In the genomic region with DNA sequence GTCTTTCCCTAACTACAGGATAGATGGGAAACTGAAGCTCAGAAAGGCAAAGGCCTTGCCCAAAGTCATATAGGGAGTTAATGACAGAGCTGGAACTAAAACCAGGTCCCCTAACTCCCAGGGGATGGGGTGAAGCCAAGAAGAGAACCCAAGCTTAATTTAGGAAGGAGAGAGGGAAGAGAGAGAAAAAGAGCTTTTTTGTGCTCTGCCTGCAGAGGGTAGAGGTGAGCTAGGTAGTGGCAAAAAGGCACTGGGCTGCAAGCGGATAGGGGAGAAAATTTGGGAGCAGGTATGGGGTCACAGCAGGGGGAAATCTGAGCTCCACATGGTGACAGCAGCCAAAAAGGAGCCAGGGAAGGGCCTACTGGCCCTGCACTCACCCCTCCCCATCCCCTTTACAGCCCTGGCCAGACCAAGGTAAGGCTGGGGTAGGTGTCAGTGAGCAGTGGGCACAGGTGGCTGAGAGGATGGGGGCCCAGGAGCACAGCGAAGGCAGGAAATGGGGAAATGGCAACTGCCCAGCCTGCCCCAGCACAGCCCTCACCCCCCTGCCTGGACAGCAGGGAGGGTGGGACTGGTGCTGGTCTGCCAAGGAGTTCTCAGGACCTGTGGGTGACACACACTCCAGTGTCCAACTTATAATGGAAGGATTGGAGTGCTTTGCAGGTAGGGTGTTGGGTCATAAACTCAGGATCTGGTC, we compare ENCODE assay signal across 2 cellular contexts.
TF ChIP-seq lines count a peak whose summit lies in the region.

No MANE protein-coding gene starts in this region.

TF ChIP-seq in GM23338, 12 proteins besides CTCF, POLR2A, EP300 and RAD21:
- TF ChIP-seq REST (IDR thresholded peaks at IDR 0.05; ENCODE audit: unreplicated experiment): no peak
- no peak for TF ChIP-seq JUNB (IDR thresholded peaks at IDR 0.05; ENCODE audit: unreplicated experiment)
- TF ChIP-seq ZNF462 (CRISPR knock-in tag; IDR thresholded peaks at IDR 0.05): no peak
- no peak for TF ChIP-seq CREB1 (CRISPR knock-in tag; IDR thresholded peaks at IDR 0.05; ENCODE audit: low read depth)
- no peak for TF ChIP-seq POLR2AphosphoS5 (IDR thresholded peaks at IDR 0.05; ENCODE audit: low read depth)
- TF ChIP-seq STAT1 (IDR thresholded peaks at IDR 0.05; ENCODE audit: unreplicated experiment): no peak
- TF ChIP-seq EZH2phosphoT487 (IDR thresholded peaks at IDR 0.05; ENCODE audit: unreplicated experiment): no peak
- TF ChIP-seq NANOG (IDR thresholded peaks at IDR 0.05; ENCODE audit: borderline replicate concordance): no peak
- no peak for TF ChIP-seq ZNF331 (CRISPR knock-in tag; IDR thresholded peaks at IDR 0.05; ENCODE audit: low read depth)
- no peak for TF ChIP-seq EZH2 (IDR thresholded peaks at IDR 0.05; ENCODE audit: low read depth, unreplicated experiment)
- no peak for TF ChIP-seq ZNF114 (CRISPR knock-in tag; IDR thresholded peaks at IDR 0.05)

TF ChIP-seq in liver, 16 proteins besides CTCF, POLR2A, EP300 and RAD21 (continued from another document):
- TF ChIP-seq, protein P1, sequence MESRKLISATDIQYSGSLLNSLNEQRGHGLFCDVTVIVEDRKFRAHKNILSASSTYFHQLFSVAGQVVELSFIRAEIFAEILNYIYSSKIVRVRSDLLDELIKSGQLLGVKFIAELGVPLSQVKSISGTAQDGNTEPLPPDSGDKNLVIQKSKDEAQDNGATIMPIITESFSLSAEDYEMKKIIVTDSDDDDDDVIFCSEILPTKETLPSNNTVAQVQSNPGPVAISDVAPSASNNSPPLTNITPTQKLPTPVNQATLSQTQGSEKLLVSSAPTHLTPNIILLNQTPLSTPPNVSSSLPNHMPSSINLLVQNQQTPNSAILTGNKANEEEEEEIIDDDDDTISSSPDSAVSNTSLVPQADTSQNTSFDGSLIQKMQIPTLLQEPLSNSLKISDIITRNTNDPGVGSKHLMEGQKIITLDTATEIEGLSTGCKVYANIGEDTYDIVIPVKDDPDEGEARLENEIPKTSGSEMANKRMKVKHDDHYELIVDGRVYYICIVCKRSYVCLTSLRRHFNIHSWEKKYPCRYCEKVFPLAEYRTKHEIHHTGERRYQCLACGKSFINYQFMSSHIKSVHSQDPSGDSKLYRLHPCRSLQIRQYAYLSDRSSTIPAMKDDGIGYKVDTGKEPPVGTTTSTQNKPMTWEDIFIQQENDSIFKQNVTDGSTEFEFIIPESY (IDR thresholded peaks at IDR 0.05): no peak
- no peak for TF ChIP-seq SP1 (IDR thresholded peaks at IDR 0.05)
- TF ChIP-seq REST (IDR thresholded peaks at IDR 0.05): no peak
- no peak for TF ChIP-seq JUND (IDR thresholded peaks at IDR 0.05)
- no peak for TF ChIP-seq FOXA1 (IDR thresholded peaks at IDR 0.05)
- no peak for TF ChIP-seq FOXA2 (IDR thresholded peaks at IDR 0.05)
- TF ChIP-seq HNF4A (conservative IDR thresholded peaks at IDR 0.05): no peak
- TF ChIP-seq MAX (IDR thresholded peaks at IDR 0.05): no peak
- TF ChIP-seq GABPA (IDR thresholded peaks at IDR 0.05 in 1 of 2, conservative IDR thresholded peaks at IDR 0.05 in 1 of 2): no peak
- no peak for TF ChIP-seq NR2F2 (IDR thresholded peaks at IDR 0.05)
- no peak for TF ChIP-seq EGR1 (IDR thresholded peaks at IDR 0.05; ENCODE audit: low read depth in 2 of 2)
